Comparison of ENCODE assay signal across 2 cellular contexts in the genomic region with DNA sequence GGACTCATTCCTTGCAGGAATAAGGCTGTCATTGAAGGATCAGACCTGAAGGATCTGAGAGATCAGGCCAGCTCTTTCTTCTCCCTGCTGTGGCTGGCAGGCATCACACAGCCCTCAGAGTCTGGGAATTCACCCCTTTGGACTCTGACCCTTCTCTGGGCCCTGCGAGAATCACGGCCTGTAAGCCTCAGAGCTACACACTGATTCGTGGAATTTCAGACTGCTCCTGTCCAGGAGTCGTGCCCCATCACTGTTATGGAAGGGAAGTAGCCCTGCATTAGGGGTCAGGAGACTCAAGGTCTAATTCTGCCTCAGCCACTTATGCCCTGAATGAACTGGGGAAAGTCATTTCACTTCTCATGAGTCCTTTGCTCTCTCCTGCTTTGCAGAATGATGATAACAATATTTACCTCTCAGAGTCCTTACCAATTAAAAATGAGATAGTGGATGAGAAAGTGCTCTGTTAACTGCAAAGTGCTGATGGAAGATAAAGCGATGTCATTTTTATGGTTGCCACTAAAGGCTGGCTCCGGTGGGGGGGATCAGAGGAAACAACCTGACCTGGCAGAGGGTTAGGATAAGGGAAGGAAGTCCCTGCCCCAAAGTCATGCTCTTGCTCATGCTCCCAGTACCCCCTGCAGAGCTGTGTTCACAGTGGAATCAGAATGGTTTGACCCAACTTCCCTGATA.
TF ChIP-seq lines count a peak whose summit lies in the region.

No MANE protein-coding gene starts in this region.

TF ChIP-seq in HEK293, 187 proteins besides CTCF, POLR2A, EP300 and RAD21 (continues in another document):
- TF ChIP-seq, protein P1, sequence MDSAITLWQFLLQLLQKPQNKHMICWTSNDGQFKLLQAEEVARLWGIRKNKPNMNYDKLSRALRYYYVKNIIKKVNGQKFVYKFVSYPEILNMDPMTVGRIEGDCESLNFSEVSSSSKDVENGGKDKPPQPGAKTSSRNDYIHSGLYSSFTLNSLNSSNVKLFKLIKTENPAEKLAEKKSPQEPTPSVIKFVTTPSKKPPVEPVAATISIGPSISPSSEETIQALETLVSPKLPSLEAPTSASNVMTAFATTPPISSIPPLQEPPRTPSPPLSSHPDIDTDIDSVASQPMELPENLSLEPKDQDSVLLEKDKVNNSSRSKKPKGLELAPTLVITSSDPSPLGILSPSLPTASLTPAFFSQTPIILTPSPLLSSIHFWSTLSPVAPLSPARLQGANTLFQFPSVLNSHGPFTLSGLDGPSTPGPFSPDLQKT (IDR thresholded peaks at IDR 0.05; ENCODE audit: borderline replicate concordance, low read depth, low read length): no peak
- TF ChIP-seq ZNF404 (tag by site-specific recombination; IDR thresholded peaks at IDR 0.05) (no peak), ZNF121 (tag by site-specific recombination; IDR thresholded peaks at IDR 0.05) (no peak), ZIC2 (tag by site-specific recombination; IDR thresholded peaks at IDR 0.05) (peak; percentile 41; the same call in 1 of the 2 replicates), MYNN (tag by site-specific recombination; IDR thresholded peaks at IDR 0.05; ENCODE audit: borderline replicate concordance) (no peak), ZNF610 (tag by site-specific recombination; IDR thresholded peaks at IDR 0.05; ENCODE audit: borderline replicate concordance) (0 out of 2 replicates have a peak, but pooled peaks have one; percentile 66), ZNF423 (tag by site-specific recombination; IDR thresholded peaks at IDR 0.05) (0 out of 2 replicates have a peak, but pooled peaks have one; percentile 41), ZNF544 (tag by site-specific recombination; IDR thresholded peaks at IDR 0.05) (no peak), ZNF561 (tag by site-specific recombination; IDR thresholded peaks at IDR 0.05; ENCODE audit: borderline replicate concordance) (0 out of 2 replicates have a peak, but pooled peaks have one; percentile 39), KLF16 (tag by site-specific recombination; IDR thresholded peaks at IDR 0.05) (no peak), ZNF248 (tag by site-specific recombination; IDR thresholded peaks at IDR 0.05) (no peak), ZBTB21 (tag by site-specific recombination; IDR thresholded peaks at IDR 0.05) (no peak), ZNF214 (tag by site-specific recombination; IDR thresholded peaks at IDR 0.05; ENCODE audit: borderline replicate concordance) (no peak)
- TF ChIP-seq, protein P2, sequence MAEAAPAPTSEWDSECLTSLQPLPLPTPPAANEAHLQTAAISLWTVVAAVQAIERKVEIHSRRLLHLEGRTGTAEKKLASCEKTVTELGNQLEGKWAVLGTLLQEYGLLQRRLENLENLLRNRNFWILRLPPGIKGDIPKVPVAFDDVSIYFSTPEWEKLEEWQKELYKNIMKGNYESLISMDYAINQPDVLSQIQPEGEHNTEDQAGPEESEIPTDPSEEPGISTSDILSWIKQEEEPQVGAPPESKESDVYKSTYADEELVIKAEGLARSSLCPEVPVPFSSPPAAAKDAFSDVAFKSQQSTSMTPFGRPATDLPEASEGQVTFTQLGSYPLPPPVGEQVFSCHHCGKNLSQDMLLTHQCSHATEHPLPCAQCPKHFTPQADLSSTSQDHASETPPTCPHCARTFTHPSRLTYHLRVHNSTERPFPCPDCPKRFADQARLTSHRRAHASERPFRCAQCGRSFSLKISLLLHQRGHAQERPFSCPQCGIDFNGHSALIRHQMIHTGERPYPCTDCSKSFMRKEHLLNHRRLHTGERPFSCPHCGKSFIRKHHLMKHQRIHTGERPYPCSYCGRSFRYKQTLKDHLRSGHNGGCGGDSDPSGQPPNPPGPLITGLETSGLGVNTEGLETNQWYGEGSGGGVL (tag by site-specific recombination; IDR thresholded peaks at IDR 0.05): no peak
- TF ChIP-seq, protein P3, sequence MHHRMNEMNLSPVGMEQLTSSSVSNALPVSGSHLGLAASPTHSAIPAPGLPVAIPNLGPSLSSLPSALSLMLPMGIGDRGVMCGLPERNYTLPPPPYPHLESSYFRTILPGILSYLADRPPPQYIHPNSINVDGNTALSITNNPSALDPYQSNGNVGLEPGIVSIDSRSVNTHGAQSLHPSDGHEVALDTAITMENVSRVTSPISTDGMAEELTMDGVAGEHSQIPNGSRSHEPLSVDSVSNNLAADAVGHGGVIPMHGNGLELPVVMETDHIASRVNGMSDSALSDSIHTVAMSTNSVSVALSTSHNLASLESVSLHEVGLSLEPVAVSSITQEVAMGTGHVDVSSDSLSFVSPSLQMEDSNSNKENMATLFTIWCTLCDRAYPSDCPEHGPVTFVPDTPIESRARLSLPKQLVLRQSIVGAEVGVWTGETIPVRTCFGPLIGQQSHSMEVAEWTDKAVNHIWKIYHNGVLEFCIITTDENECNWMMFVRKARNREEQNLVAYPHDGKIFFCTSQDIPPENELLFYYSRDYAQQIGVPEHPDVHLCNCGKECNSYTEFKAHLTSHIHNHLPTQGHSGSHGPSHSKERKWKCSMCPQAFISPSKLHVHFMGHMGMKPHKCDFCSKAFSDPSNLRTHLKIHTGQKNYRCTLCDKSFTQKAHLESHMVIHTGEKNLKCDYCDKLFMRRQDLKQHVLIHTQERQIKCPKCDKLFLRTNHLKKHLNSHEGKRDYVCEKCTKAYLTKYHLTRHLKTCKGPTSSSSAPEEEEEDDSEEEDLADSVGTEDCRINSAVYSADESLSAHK (tag by site-specific recombination; IDR thresholded peaks at IDR 0.05): no peak
- TF ChIP-seq, protein P4, sequence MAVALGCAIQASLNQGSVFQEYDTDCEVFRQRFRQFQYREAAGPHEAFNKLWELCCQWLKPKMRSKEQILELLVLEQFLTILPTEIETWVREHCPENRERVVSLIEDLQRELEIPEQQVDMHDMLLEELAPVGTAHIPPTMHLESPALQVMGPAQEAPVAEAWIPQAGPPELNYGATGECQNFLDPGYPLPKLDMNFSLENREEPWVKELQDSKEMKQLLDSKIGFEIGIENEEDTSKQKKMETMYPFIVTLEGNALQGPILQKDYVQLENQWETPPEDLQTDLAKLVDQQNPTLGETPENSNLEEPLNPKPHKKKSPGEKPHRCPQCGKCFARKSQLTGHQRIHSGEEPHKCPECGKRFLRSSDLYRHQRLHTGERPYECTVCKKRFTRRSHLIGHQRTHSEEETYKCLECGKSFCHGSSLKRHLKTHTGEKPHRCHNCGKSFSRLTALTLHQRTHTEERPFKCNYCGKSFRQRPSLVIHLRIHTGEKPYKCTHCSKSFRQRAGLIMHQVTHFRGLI (tag by site-specific recombination; IDR thresholded peaks at IDR 0.05): no peak
- TF ChIP-seq, protein P5, sequence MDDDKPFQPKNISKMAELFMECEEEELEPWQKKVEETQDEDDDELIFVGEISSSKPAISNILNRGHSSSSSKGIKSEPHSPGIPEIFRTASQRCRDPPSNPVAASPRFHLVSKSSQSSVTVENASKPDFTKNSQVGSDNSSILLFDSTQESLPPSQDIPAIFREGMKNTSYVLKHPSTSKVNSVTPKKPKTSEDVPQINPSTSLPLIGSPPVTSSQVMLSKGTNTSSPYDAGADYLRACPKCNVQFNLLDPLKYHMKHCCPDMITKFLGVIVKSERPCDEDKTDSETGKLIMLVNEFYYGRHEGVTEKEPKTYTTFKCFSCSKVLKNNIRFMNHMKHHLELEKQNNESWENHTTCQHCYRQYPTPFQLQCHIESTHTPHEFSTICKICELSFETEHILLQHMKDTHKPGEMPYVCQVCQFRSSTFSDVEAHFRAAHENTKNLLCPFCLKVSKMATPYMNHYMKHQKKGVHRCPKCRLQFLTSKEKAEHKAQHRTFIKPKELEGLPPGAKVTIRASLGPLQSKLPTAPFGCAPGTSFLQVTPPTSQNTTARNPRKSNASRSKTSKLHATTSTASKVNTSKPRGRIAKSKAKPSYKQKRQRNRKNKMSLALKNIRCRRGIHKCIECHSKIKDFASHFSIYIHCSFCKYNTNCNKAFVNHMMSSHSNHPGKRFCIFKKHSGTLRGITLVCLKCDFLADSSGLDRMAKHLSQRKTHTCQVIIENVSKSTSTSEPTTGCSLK (tag by site-specific recombination; IDR thresholded peaks at IDR 0.05): no peak

TF ChIP-seq in K562, 482 proteins besides CTCF, POLR2A, EP300 and RAD21:
- TF ChIP-seq MTA3 (IDR thresholded peaks at IDR 0.05; ENCODE audit: borderline replicate concordance) (no peak), NUFIP1 (IDR thresholded peaks at IDR 0.05; ENCODE audit: partially characterized antibody) (no peak), NCOA6 (IDR thresholded peaks at IDR 0.05) (no peak), ZNF699 (CRISPR knock-in tag; IDR thresholded peaks at IDR 0.05; ENCODE audit: insufficient replicate concordance) (no peak), HSF4 (CRISPR knock-in tag; IDR thresholded peaks at IDR 0.05; ENCODE audit: borderline replicate concordance) (no peak), IFI16 (CRISPR knock-in tag; IDR thresholded peaks at IDR 0.05) (no peak), ZKSCAN8 (CRISPR knock-in tag; IDR thresholded peaks at IDR 0.05) (no peak), ZNF589 (CRISPR knock-in tag; IDR thresholded peaks at IDR 0.05; ENCODE audit: low read depth) (no peak), CBFA2T3 (IDR thresholded peaks at IDR 0.05) (peak; percentile 14; the same call in 1 of the 2 replicates)
- TF ChIP-seq, protein P6, sequence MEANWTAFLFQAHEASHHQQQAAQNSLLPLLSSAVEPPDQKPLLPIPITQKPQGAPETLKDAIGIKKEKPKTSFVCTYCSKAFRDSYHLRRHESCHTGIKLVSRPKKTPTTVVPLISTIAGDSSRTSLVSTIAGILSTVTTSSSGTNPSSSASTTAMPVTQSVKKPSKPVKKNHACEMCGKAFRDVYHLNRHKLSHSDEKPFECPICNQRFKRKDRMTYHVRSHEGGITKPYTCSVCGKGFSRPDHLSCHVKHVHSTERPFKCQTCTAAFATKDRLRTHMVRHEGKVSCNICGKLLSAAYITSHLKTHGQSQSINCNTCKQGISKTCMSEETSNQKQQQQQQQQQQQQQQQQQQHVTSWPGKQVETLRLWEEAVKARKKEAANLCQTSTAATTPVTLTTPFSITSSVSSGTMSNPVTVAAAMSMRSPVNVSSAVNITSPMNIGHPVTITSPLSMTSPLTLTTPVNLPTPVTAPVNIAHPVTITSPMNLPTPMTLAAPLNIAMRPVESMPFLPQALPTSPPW (CRISPR knock-in tag; IDR thresholded peaks at IDR 0.05): no peak
- TF ChIP-seq, protein P7, sequence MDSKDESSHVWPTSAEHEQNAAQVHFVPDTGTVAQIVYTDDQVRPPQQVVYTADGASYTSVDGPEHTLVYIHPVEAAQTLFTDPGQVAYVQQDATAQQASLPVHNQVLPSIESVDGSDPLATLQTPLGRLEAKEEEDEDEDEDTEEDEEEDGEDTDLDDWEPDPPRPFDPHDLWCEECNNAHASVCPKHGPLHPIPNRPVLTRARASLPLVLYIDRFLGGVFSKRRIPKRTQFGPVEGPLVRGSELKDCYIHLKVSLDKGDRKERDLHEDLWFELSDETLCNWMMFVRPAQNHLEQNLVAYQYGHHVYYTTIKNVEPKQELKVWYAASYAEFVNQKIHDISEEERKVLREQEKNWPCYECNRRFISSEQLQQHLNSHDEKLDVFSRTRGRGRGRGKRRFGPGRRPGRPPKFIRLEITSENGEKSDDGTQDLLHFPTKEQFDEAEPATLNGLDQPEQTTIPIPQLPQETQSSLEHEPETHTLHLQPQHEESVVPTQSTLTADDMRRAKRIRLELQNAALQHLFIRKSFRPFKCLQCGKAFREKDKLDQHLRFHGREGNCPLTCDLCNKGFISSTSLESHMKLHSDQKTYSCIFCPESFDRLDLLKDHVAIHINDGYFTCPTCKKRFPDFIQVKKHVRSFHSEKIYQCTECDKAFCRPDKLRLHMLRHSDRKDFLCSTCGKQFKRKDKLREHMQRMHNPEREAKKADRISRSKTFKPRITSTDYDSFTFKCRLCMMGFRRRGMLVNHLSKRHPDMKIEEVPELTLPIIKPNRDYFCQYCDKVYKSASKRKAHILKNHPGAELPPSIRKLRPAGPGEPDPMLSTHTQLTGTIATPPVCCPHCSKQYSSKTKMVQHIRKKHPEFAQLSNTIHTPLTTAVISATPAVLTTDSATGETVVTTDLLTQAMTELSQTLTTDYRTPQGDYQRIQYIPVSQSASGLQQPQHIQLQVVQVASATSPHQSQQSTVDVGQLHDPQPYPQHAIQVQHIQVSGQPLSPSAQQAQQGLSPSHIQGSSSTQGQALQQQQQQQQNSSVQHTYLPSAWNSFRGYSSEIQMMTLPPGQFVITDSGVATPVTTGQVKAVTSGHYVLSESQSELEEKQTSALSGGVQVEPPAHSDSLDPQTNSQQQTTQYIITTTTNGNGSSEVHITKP (IDR thresholded peaks at IDR 0.05; ENCODE audit: partially characterized antibody): peak; percentile 45
TF ChIP-seq in K562: peak in this region for 2.
